4 cellular contexts compared by ENCODE assay signal in the genomic region with DNA sequence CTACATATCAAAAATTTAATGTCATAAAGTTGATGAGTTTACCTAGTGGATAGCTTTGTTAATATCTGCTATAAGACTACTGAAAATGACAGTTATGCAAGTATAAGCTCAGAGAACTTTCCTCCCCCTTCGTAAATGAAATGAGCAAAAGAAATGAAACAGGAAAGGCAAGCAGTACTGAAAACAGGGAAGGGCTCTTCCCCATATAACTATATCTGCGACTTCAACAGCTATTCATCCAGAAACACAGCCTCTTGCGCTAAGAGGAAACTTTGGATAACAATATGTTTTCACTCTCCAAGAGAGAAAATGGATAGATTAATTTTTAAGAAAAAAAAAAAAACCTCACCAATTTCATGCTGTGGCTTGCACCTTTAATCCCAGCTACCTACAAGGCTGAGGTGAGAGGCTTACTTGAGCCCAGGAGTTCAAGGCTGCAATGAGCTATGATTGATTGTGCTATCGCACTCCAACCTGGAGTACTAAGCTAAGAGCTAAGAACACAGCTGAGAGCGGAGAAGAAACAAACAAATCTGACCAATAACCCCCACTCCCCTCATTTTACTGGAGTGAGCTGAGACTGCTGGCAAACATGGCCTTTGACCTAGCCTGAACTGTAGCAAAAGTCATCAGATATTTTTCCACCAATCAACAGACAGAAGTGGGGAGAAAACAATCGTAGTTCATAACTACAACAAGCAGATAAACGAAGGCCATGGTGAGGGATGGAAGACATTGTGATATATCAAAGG.
A peak's percentile ranks its signal among the peaks of the same experiment; 100 is the strongest.
TF ChIP-seq lines count a peak whose summit lies in the region.

No MANE protein-coding gene starts in this region.

TF ChIP-seq in SK-N-SH, 30 proteins besides CTCF, POLR2A, EP300 and RAD21 (continues in another document):
- no peak for TF ChIP-seq FOSL2 (IDR thresholded peaks at IDR 0.05; ENCODE audit: borderline replicate concordance, low read depth)
- no peak for TF ChIP-seq GABPA (IDR thresholded peaks at IDR 0.05; ENCODE audit: low read depth)
- no peak for TF ChIP-seq FOXM1 (IDR thresholded peaks at IDR 0.05; ENCODE audit: low read depth)
- TF ChIP-seq, protein P1, sequence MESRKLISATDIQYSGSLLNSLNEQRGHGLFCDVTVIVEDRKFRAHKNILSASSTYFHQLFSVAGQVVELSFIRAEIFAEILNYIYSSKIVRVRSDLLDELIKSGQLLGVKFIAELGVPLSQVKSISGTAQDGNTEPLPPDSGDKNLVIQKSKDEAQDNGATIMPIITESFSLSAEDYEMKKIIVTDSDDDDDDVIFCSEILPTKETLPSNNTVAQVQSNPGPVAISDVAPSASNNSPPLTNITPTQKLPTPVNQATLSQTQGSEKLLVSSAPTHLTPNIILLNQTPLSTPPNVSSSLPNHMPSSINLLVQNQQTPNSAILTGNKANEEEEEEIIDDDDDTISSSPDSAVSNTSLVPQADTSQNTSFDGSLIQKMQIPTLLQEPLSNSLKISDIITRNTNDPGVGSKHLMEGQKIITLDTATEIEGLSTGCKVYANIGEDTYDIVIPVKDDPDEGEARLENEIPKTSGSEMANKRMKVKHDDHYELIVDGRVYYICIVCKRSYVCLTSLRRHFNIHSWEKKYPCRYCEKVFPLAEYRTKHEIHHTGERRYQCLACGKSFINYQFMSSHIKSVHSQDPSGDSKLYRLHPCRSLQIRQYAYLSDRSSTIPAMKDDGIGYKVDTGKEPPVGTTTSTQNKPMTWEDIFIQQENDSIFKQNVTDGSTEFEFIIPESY (IDR thresholded peaks at IDR 0.05; ENCODE audit: borderline replicate concordance, low read depth), result no peak
- TF ChIP-seq, protein P2, sequence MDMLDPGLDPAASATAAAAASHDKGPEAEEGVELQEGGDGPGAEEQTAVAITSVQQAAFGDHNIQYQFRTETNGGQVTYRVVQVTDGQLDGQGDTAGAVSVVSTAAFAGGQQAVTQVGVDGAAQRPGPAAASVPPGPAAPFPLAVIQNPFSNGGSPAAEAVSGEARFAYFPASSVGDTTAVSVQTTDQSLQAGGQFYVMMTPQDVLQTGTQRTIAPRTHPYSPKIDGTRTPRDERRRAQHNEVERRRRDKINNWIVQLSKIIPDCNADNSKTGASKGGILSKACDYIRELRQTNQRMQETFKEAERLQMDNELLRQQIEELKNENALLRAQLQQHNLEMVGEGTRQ (IDR thresholded peaks at IDR 0.05; ENCODE audit: borderline replicate concordance, low read depth, low read length), result no peak
- TF ChIP-seq TEAD4 (IDR thresholded peaks at IDR 0.05; ENCODE audit: borderline replicate concordance, insufficient read depth), result no peak
- no peak for TF ChIP-seq EZH2phosphoT487 (IDR thresholded peaks at IDR 0.05; ENCODE audit: borderline replicate concordance, low read depth)
- no peak for TF ChIP-seq NRF1 (IDR thresholded peaks at IDR 0.05; ENCODE audit: low read depth, low read length)
- TF ChIP-seq SMC3 (IDR thresholded peaks at IDR 0.05; ENCODE audit: low read depth, low read length), result no peak
- TF ChIP-seq YY1 (IDR thresholded peaks at IDR 0.05; ENCODE audit: low read depth), result no peak
- TF ChIP-seq TAF1 (IDR thresholded peaks at IDR 0.05; ENCODE audit: borderline replicate concordance, low read depth, low read length), result no peak
- TF ChIP-seq MXI1 (IDR thresholded peaks at IDR 0.05; ENCODE audit: low read depth, low read length), result no peak
- no peak for TF ChIP-seq RXRA (IDR thresholded peaks at IDR 0.05; ENCODE audit: borderline replicate concordance, low read depth)

TF ChIP-seq in SK-N-SH treated with all-trans-retinoic acid at 6 μM for 48 hours, 23 proteins besides CTCF, POLR2A, EP300 and RAD21 (continues in another document):
- TF ChIP-seq, protein P3, sequence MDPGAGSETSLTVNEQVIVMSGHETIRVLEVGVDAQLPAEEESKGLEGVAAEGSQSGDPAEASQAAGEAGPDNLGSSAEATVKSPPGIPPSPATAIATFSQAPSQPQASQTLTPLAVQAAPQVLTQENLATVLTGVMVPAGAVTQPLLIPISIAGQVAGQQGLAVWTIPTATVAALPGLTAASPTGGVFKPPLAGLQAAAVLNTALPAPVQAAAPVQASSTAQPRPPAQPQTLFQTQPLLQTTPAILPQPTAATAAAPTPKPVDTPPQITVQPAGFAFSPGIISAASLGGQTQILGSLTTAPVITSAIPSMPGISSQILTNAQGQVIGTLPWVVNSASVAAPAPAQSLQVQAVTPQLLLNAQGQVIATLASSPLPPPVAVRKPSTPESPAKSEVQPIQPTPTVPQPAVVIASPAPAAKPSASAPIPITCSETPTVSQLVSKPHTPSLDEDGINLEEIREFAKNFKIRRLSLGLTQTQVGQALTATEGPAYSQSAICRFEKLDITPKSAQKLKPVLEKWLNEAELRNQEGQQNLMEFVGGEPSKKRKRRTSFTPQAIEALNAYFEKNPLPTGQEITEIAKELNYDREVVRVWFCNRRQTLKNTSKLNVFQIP (CRISPR knock-in tag; IDR thresholded peaks at IDR 0.05; ENCODE audit: borderline replicate concordance, low read depth), result no peak
- TF ChIP-seq ZFP30 (CRISPR knock-in tag; IDR thresholded peaks at IDR 0.05) (no peak), RARB (CRISPR knock-in tag; IDR thresholded peaks at IDR 0.05) (no peak), ISL1 (CRISPR knock-in tag; IDR thresholded peaks at IDR 0.05) (no peak), ZNF565 (CRISPR knock-in tag; conservative IDR thresholded peaks at IDR 0.05; ENCODE audit: low read depth) (no peak), ZNF8 (CRISPR knock-in tag; IDR thresholded peaks at IDR 0.05) (no peak), SNAI2 (CRISPR knock-in tag; IDR thresholded peaks at IDR 0.05) (no peak), ARNTL (CRISPR knock-in tag; IDR thresholded peaks at IDR 0.05; ENCODE audit: borderline replicate concordance, low read depth) (no peak), ZFP3 (CRISPR knock-in tag; IDR thresholded peaks at IDR 0.05) (no peak), ZC3H10 (CRISPR knock-in tag; IDR thresholded peaks at IDR 0.05) (no peak), ZNF70 (CRISPR knock-in tag; IDR thresholded peaks at IDR 0.05) (no peak), ESRRG (CRISPR knock-in tag; IDR thresholded peaks at IDR 0.05) (no peak), PPARA (CRISPR knock-in tag; IDR thresholded peaks at IDR 0.05; ENCODE audit: borderline replicate concordance) (no peak)
- TF ChIP-seq, protein P4, sequence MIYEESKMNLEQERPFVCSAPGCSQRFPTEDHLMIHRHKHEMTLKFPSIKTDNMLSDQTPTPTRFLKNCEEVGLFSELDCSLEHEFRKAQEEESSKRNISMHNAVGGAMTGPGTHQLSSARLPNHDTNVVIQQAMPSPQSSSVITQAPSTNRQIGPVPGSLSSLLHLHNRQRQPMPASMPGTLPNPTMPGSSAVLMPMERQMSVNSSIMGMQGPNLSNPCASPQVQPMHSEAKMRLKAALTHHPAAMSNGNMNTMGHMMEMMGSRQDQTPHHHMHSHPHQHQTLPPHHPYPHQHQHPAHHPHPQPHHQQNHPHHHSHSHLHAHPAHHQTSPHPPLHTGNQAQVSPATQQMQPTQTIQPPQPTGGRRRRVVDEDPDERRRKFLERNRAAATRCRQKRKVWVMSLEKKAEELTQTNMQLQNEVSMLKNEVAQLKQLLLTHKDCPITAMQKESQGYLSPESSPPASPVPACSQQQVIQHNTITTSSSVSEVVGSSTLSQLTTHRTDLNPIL (CRISPR knock-in tag; IDR thresholded peaks at IDR 0.05; ENCODE audit: low read depth), result no peak

TF ChIP-seq in H1, 55 proteins besides CTCF, POLR2A, EP300 and RAD21 (continues in another document):
- TF ChIP-seq EGR1 (IDR thresholded peaks at IDR 0.05; ENCODE audit: borderline replicate concordance, low read depth, low read length), result no peak

TF ChIP-seq in liver, 16 proteins besides CTCF, POLR2A, EP300 and RAD21:
- TF ChIP-seq FOXA1 (IDR thresholded peaks at IDR 0.05) (peak; percentile 63), TAF1 (conservative IDR thresholded peaks at IDR 0.05) (peak; percentile 67), EGR1 (IDR thresholded peaks at IDR 0.05; ENCODE audit: low read depth in 2 of 2) (peak in 1 of 2 donors; percentile 48), HNF4G (IDR thresholded peaks at IDR 0.05) (no peak), FOXA2 (IDR thresholded peaks at IDR 0.05) (no peak), JUND (IDR thresholded peaks at IDR 0.05) (no peak), RXRA (IDR thresholded peaks at IDR 0.05) (peak; percentile 77 to 86), NR2F2 (IDR thresholded peaks at IDR 0.05) (peak; percentile 55), GABPA (IDR thresholded peaks at IDR 0.05 in 1 of 2, conservative IDR thresholded peaks at IDR 0.05 in 1 of 2) (no peak), YY1 (IDR thresholded peaks at IDR 0.05) (peak; percentile 87), SP1 (IDR thresholded peaks at IDR 0.05) (peak; percentile 55), HNF4A (conservative IDR thresholded peaks at IDR 0.05) (peak; percentile 57 to 82)
- TF ChIP-seq, protein P5, sequence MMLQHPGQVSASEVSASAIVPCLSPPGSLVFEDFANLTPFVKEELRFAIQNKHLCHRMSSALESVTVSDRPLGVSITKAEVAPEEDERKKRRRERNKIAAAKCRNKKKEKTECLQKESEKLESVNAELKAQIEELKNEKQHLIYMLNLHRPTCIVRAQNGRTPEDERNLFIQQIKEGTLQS (IDR thresholded peaks at IDR 0.05), result no peak
- TF ChIP-seq, protein P1 (IDR thresholded peaks at IDR 0.05), result no peak
- TF ChIP-seq, protein P6, sequence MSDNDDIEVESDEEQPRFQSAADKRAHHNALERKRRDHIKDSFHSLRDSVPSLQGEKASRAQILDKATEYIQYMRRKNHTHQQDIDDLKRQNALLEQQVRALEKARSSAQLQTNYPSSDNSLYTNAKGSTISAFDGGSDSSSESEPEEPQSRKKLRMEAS (IDR thresholded peaks at IDR 0.05), result peak; percentile 44
- TF ChIP-seq, protein P7, sequence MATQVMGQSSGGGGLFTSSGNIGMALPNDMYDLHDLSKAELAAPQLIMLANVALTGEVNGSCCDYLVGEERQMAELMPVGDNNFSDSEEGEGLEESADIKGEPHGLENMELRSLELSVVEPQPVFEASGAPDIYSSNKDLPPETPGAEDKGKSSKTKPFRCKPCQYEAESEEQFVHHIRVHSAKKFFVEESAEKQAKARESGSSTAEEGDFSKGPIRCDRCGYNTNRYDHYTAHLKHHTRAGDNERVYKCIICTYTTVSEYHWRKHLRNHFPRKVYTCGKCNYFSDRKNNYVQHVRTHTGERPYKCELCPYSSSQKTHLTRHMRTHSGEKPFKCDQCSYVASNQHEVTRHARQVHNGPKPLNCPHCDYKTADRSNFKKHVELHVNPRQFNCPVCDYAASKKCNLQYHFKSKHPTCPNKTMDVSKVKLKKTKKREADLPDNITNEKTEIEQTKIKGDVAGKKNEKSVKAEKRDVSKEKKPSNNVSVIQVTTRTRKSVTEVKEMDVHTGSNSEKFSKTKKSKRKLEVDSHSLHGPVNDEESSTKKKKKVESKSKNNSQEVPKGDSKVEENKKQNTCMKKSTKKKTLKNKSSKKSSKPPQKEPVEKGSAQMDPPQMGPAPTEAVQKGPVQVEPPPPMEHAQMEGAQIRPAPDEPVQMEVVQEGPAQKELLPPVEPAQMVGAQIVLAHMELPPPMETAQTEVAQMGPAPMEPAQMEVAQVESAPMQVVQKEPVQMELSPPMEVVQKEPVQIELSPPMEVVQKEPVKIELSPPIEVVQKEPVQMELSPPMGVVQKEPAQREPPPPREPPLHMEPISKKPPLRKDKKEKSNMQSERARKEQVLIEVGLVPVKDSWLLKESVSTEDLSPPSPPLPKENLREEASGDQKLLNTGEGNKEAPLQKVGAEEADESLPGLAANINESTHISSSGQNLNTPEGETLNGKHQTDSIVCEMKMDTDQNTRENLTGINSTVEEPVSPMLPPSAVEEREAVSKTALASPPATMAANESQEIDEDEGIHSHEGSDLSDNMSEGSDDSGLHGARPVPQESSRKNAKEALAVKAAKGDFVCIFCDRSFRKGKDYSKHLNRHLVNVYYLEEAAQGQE (IDR thresholded peaks at IDR 0.05), result peak; percentile 73
